In genomic region chr15:63094495-63094931, GRCh38 we compare ENCODE assay signal across 13 cellular contexts. TPM values are rescaled to one million over a fixed set of nuclear protein-coding genes. Genes with fewer than 3 reads are reported as not detected.
DNase-seq lines count a peak whose midpoint lies in the region; ATAC-seq and TF ChIP-seq lines count a peak whose summit lies in the region.
"Had no signal": no experiment of that assay in that cellular context is flagged by ENCODE, and none has a peak within 500 bp of the region (broad histone marks: within the 10 kb centered on the region; RNA-seq: fewer than 3 reads in every experiment).

No MANE protein-coding gene starts in this region.

- H3K36me3 ChIP-seq in right atrium auricular region: no peaks in the 10 kb centered on the region
- no peaks in the 10 kb centered on the region for H3K36me3 ChIP-seq in heart right ventricle
- H3K36me3 ChIP-seq in upper lobe of right lung: no peaks in the 10 kb centered on the region
- H3K36me3 ChIP-seq: neural progenitor cell had no signal

- WGBS in heart right ventricle, 2 donors: 43 to 55% methylated on average over 2 of the region's 2 CpGs

- H3K27ac Mint-ChIP-seq in naive thymus-derived CD8-positive, alpha-beta T cell: no peak overlapping the region
- H3K27ac Mint-ChIP-seq: activated CD8-positive, alpha-beta T cell treated with anti-CD3 and anti-CD28 coated beads, Interleukin-2, amount 10 ng/mL, durations not matched to agents 7 days and 5 days; immature natural killer cell; neural progenitor cell; stimulated activated effector memory CD8-positive, alpha-beta T cell treated with anti-CD3 and anti-CD28 coated beads, Interleukin-12 subunit alpha, Interleukin-12 subunit beta, amount 100 ng/mL, for 72 hours had no signal

- ATAC-seq in Right ventricle myocardium inferior (peak; percentile 57), SK-N-SH treated with all-trans-retinoic acid at 6 μM for 48 hours (peak; percentile 80), heart right ventricle (peak in 5 of 8 donors; percentile 33 to 72 (median 70)), upper lobe of right lung (peak; percentile 54)
- no peak for ATAC-seq in activated T-cell treated with anti-CD3 and anti-CD28 coated beads, Interleukin-2, amount 50 U/mL, for 4 hours
- ATAC-seq in naive thymus-derived CD8-positive, alpha-beta T cell: no peak
- ATAC-seq: stimulated activated effector memory CD8-positive, alpha-beta T cell treated with anti-CD3 and anti-CD28 coated beads, Interleukin-12 subunit alpha, Interleukin-12 subunit beta, amount 100 ng/mL, for 72 hours had no signal

- intact Hi-C loops in Right ventricle myocardium inferior (cut with DNase I) (loop anchor here (1.0 kb wide), 1 partner anchor 246 kb away; no protein-coding TSS in a partner anchor), heart right ventricle (cut with DNase I) (loop anchor here in 9 of 10 donors (2.0 to 10.0 kb wide), 7 partner anchors 47 to 312 kb away; no protein-coding TSS in a partner anchor), upper lobe of right lung (cut with DNase I) (loop anchor here (5.0 kb wide), 1 partner anchor 47 kb away; no protein-coding TSS in a partner anchor)

- no peaks in the 10 kb centered on the region for H3K36me3 Mint-ChIP-seq in activated T-cell treated with anti-CD3 and anti-CD28 coated beads, Interleukin-2, amount 50 U/mL, for 4 hours (ENCODE audit: insufficient read depth)
- no peaks in the 10 kb centered on the region for H3K36me3 Mint-ChIP-seq in naive thymus-derived CD8-positive, alpha-beta T cell
- H3K36me3 Mint-ChIP-seq: immature natural killer cell; neural progenitor cell; stimulated activated effector memory CD8-positive, alpha-beta T cell treated with anti-CD3 and anti-CD28 coated beads, Interleukin-12 subunit alpha, Interleukin-12 subunit beta, amount 100 ng/mL, for 72 hours had no signal

- H3K27ac ChIP-seq in right atrium auricular region: peak overlapping the region in 1 of 2 donors; percentile 29
- peak overlapping the region in 5 of 10 donors; percentile 28 to 66 (median 41) for H3K27ac ChIP-seq in heart right ventricle
- no peak overlapping the region for H3K27ac ChIP-seq in upper lobe of right lung
- H3K27ac ChIP-seq: neural progenitor cell had no signal

- H3K4me3 ChIP-seq in right atrium auricular region (no peak overlapping the region), heart right ventricle (no peak overlapping the region), upper lobe of right lung (no peak overlapping the region)
- H3K4me3 ChIP-seq: neural progenitor cell had no signal

- H3K4me3 Mint-ChIP-seq in activated T-cell treated with anti-CD3 and anti-CD28 coated beads, Interleukin-2, amount 50 U/mL, for 4 hours: no peak overlapping the region
- no peak overlapping the region for H3K4me3 Mint-ChIP-seq in naive thymus-derived CD8-positive, alpha-beta T cell
- H3K4me3 Mint-ChIP-seq: activated CD8-positive, alpha-beta T cell treated with anti-CD3 and anti-CD28 coated beads, Interleukin-2, amount 10 ng/mL, durations not matched to agents 7 days and 5 days; immature natural killer cell; neural progenitor cell; stimulated activated effector memory CD8-positive, alpha-beta T cell treated with anti-CD3 and anti-CD28 coated beads, Interleukin-12 subunit alpha, Interleukin-12 subunit beta, amount 100 ng/mL, for 72 hours had no signal

- no peaks in the 10 kb centered on the region for H3K9me3 Mint-ChIP-seq in activated T-cell treated with anti-CD3 and anti-CD28 coated beads, Interleukin-2, amount 50 U/mL, for 4 hours
- no peaks in the 10 kb centered on the region for H3K9me3 Mint-ChIP-seq in naive thymus-derived CD8-positive, alpha-beta T cell
- H3K9me3 Mint-ChIP-seq: immature natural killer cell; stimulated activated effector memory CD8-positive, alpha-beta T cell treated with anti-CD3 and anti-CD28 coated beads, Interleukin-12 subunit alpha, Interleukin-12 subunit beta, amount 100 ng/mL, for 72 hours had no signal

- POLR2A ChIA-PET in naive thymus-derived CD8-positive, alpha-beta T cell (lab: Charles Lee): interaction anchor here (2.3 kb wide), 1 partner anchor 47 kb away, joined by 10 read pairs; no protein-coding TSS in a partner anchor

- DNase-seq in Right ventricle myocardium inferior (ENCODE audit: missing footprints) (no peak), right atrium auricular region (ENCODE audit: low spot score) (no peak), heart right ventricle (no peak), upper lobe of right lung (no peak), OCI-M1 (lab: John Stamatoyannopoulos, UW) (no peak)
- no peak for DNase-seq in activated T-cell treated with anti-CD3 and anti-CD28 coated beads, Interleukin-2, amount 50 U/mL, for 4 hours
- DNase-seq in naive thymus-derived CD8-positive, alpha-beta T cell: no peak
- DNase-seq: activated CD8-positive, alpha-beta T cell treated with anti-CD3 and anti-CD28 coated beads, Interleukin-2, amount 10 ng/mL, durations not matched to agents 7 days and 5 days; immature natural killer cell; KG1 had no signal

- H3K4me1 ChIP-seq in right atrium auricular region (peaks cover 0 to 17% of the 10 kb centered on the region in 2 donors), heart right ventricle (peaks cover 0 to 21% (median 13%) of the 10 kb centered on the region in 9 donors), upper lobe of right lung (peaks cover 3% of the 10 kb centered on the region)

- H3K4me1 Mint-ChIP-seq in activated T-cell treated with anti-CD3 and anti-CD28 coated beads, Interleukin-2, amount 50 U/mL, for 4 hours (ENCODE audit: low read depth): no peaks in the 10 kb centered on the region
- H3K4me1 Mint-ChIP-seq in naive thymus-derived CD8-positive, alpha-beta T cell: peaks cover 0 to 6% (median 2%) of the 10 kb centered on the region in 4 donors

- no peak for TF ChIP-seq CTCF in right atrium auricular region (IDR thresholded peaks at IDR 0.05)
- no peak for TF ChIP-seq CTCF in heart right ventricle (IDR thresholded peaks at IDR 0.05)
- TF ChIP-seq CTCF in upper lobe of right lung (IDR thresholded peaks at IDR 0.05): no peak

- no peaks in the 10 kb centered on the region for H3K9me3 ChIP-seq in right atrium auricular region
- no peaks in the 10 kb centered on the region for H3K9me3 ChIP-seq in heart right ventricle
- no peaks in the 10 kb centered on the region for H3K9me3 ChIP-seq in upper lobe of right lung

- no peaks in the 10 kb centered on the region for H3K27me3 Mint-ChIP-seq in activated T-cell treated with anti-CD3 and anti-CD28 coated beads, Interleukin-2, amount 50 U/mL, for 4 hours (ENCODE audit: low read depth)
- peaks cover 0 to under 1% (median 0%) of the 10 kb centered on the region in 5 donors for H3K27me3 Mint-ChIP-seq in naive thymus-derived CD8-positive, alpha-beta T cell

- H3K27me3 ChIP-seq in right atrium auricular region (no peaks in the 10 kb centered on the region), heart right ventricle (no peaks in the 10 kb centered on the region), upper lobe of right lung (no peaks in the 10 kb centered on the region)
- H3K27me3 ChIP-seq: neural progenitor cell had no signal

TF ChIP-seq in SK-N-SH treated with all-trans-retinoic acid at 6 μM for 48 hours, 23 proteins besides CTCF, POLR2A, EP300 and RAD21:
- TF ChIP-seq CREB5 (CRISPR knock-in tag; IDR thresholded peaks at IDR 0.05; ENCODE audit: low read depth) (no peak), ISL1 (CRISPR knock-in tag; IDR thresholded peaks at IDR 0.05) (peak; percentile 70), POU6F1 (CRISPR knock-in tag; IDR thresholded peaks at IDR 0.05; ENCODE audit: borderline replicate concordance, low read depth) (no peak), OSR1 (CRISPR knock-in tag; IDR thresholded peaks at IDR 0.05) (no peak), CSDC2 (CRISPR knock-in tag; IDR thresholded peaks at IDR 0.05) (no peak)

RNA-seq across cellular contexts. Expression of gene LACTB, which starts 27.1 kb away (rescaled TPM):
- total RNA-seq in Right ventricle myocardium inferior (29.5 TPM), right atrium auricular region (10 to 100 TPM; 10.6 to 20.5 TPM), heart right ventricle (10 to 100 TPM; 22.2 to 32.2 (median 24.6) TPM), upper lobe of right lung (24.8 TPM)
- 10 to 100 TPM; 11.6 to 19.6 TPM for polyA plus RNA-seq in heart right ventricle
- total RNA-seq in activated T-cell treated with anti-CD3 and anti-CD28 coated beads, Interleukin-2, amount 50 U/mL, for 4 hours: 10 to 100 TPM; 13.6 to 16.5 (median 14.2) TPM
- 10 to 100 TPM; 11.9 to 13.4 TPM for total RNA-seq in naive thymus-derived CD8-positive, alpha-beta T cell
- 10 to 100 TPM in 1 of 3 donors, 1 to 10 TPM in 2; 7.6 to 10.3 (median 9.3) TPM for polyA plus RNA-seq in naive thymus-derived CD8-positive, alpha-beta T cell

RNA-seq across cellular contexts. Expression of gene TPM1, which starts 52.0 kb away (rescaled TPM):
- 13,805 TPM for total RNA-seq in Right ventricle myocardium inferior
- total RNA-seq in right atrium auricular region: 1,000 to 10,000 TPM; 5,368 to 7,988 TPM
- total RNA-seq in heart right ventricle: over 10,000 TPM; 11,955 to 17,571 (median 14,403) TPM
- over 10,000 TPM; 10,066 to 18,091 TPM for polyA plus RNA-seq in heart right ventricle
- total RNA-seq in upper lobe of right lung: 229 TPM
- 10 to 100 TPM in 1 of 3 donors, 1 to 10 TPM in 2; 9.5 to 11.4 (median 9.5) TPM for total RNA-seq in activated T-cell treated with anti-CD3 and anti-CD28 coated beads, Interleukin-2, amount 50 U/mL, for 4 hours
- total RNA-seq in naive thymus-derived CD8-positive, alpha-beta T cell: 10 to 100 TPM; 20.6 to 21.2 TPM
- polyA plus RNA-seq in naive thymus-derived CD8-positive, alpha-beta T cell: 1 to 10 TPM; 5.1 to 6.0 (median 5.4) TPM

Comparison
In these comparisons a context has a peak if more than half of its experiments do, and no peak if none do; other contexts are left out.
1. ATAC-seq: peak in Right ventricle myocardium inferior (single experiment), SK-N-SH treated with all-trans-retinoic acid at 6 μM for 48 hours (single experiment), heart right ventricle (5 of 8) and upper lobe of right lung (single experiment); none in activated T-cell treated with anti-CD3 and anti-CD28 coated beads, Interleukin-2, amount 50 U/mL, for 4 hours (0 of 2) and naive thymus-derived CD8-positive, alpha-beta T cell (0 of 2).
2. RNA of gene TPM1, which starts 52.0 kb away (total RNA-seq): 11,955 to 17,571 TPM in heart right ventricle, 13,805 TPM in Right ventricle myocardium inferior (single experiment) and 5,368 to 7,988 TPM in right atrium auricular region; 229 TPM in upper lobe of right lung (single experiment), 20.6 to 21.2 TPM in naive thymus-derived CD8-positive, alpha-beta T cell and 9.5 to 11.4 TPM in activated T-cell treated with anti-CD3 and anti-CD28 coated beads, Interleukin-2, amount 50 U/mL, for 4 hours; every median in the first group is over 10 times any median in the second.